19 cellular contexts compared by ENCODE assay signal in genomic region chr13:29260684-29261083, GRCh38.
A peak's percentile ranks its signal among the peaks of the same experiment; 100 is the strongest.
DNase-seq lines count a peak whose midpoint lies in the region; ATAC-seq lines count a peak whose summit lies in the region.
"Had no signal": no experiment of that assay in that cellular context is flagged by ENCODE, and none has a peak within 500 bp of the region (broad histone marks: within the 10 kb centered on the region; RNA-seq: fewer than 3 reads in every experiment).

No MANE protein-coding gene starts in this region.

- no peaks in the 10 kb centered on the region for H3K36me3 Mint-ChIP-seq in T-helper 17 cell (ENCODE audit: low read depth)
- H3K36me3 Mint-ChIP-seq in naive thymus-derived CD8-positive, alpha-beta T cell: peaks cover 0 to 7% (median 0%) of the 10 kb centered on the region in 3 donors
- H3K36me3 Mint-ChIP-seq: activated naive CD8-positive, alpha-beta T cell treated with anti-CD3 and anti-CD28 coated beads for 36 hours had no signal

- ATAC-seq in T-helper 17 cell (peak; percentile 39), GM18909 (IDR thresholded peaks at IDR 0.05; ENCODE audit: poor library complexity, unreplicated experiment) (no peak)
- ATAC-seq in naive thymus-derived CD8-positive, alpha-beta T cell: no peak

- H3K4me3 Mint-ChIP-seq in T-helper 17 cell: no peak overlapping the region
- H3K4me3 Mint-ChIP-seq in naive thymus-derived CD8-positive, alpha-beta T cell: no peak overlapping the region
- H3K4me3 Mint-ChIP-seq: activated naive CD8-positive, alpha-beta T cell treated with anti-CD3 and anti-CD28 coated beads for 36 hours; memory B cell had no signal

- peak; percentile 39 for DNase-seq in ELR (ENCODE audit: low read depth)
- DNase-seq in HK-2 (ENCODE audit: unreplicated experiment): peak; percentile 1
- DNase-seq in T-helper 17 cell: no peak
- DNase-seq in iPS-NIHi11 (ENCODE audit: low spot score): peak; percentile 17
- DNase-seq in naive thymus-derived CD8-positive, alpha-beta T cell: no peak
- no peak for DNase-seq in NCI-H226
- no peak for DNase-seq in A172 (ENCODE audit: low spot score)
- DNase-seq: activated CD4-positive, alpha-beta T cell treated with anti-CD3 and anti-CD28 coated beads, Interleukin-2, amount 50 U/mL, for 1 hour; activated naive CD8-positive, alpha-beta T cell treated with anti-CD3 and anti-CD28 coated beads for 36 hours; activated T-cell treated with anti-CD3 and anti-CD28 coated beads, Interleukin-2, amount 50 U/mL, for 1 hour; AML-193; caudate nucleus; foreskin fibroblast; NK-92 treated with Interleukin-12 subunit alpha and Interleukin-12 subunit beta, amount 100 ng/mL, for 24 hours; nucleus accumbens; SJCRH30; stimulated activated CD4-positive, alpha-beta T cell treated with anti-CD3 and anti-CD28 coated beads, Interleukin-4, amount 100 ng/mL, for 4 hours had no signal

- H3K9me3 ChIP-seq in T-helper 17 cell (ENCODE audit: control insufficient read depth, low read length, poor library complexity, severe bottlenecking): peaks cover 2% of the 10 kb centered on the region
- H3K9me3 ChIP-seq: SJCRH30 had no signal

- H3K27ac Mint-ChIP-seq in T-helper 17 cell: no peak overlapping the region
- no peak overlapping the region for H3K27ac Mint-ChIP-seq in naive thymus-derived CD8-positive, alpha-beta T cell
- H3K27ac Mint-ChIP-seq: activated naive CD8-positive, alpha-beta T cell treated with anti-CD3 and anti-CD28 coated beads for 36 hours; memory B cell had no signal

- peaks cover 3 to 12% (median 7%) of the 10 kb centered on the region in 9 donors for H3K9me3 Mint-ChIP-seq in naive thymus-derived CD8-positive, alpha-beta T cell
- H3K9me3 Mint-ChIP-seq: activated naive CD8-positive, alpha-beta T cell treated with anti-CD3 and anti-CD28 coated beads for 36 hours had no signal

- H3K4me1 Mint-ChIP-seq in T-helper 17 cell: no peaks in the 10 kb centered on the region
- no peaks in the 10 kb centered on the region for H3K4me1 Mint-ChIP-seq in naive thymus-derived CD8-positive, alpha-beta T cell
- H3K4me1 Mint-ChIP-seq: activated naive CD8-positive, alpha-beta T cell treated with anti-CD3 and anti-CD28 coated beads for 36 hours; memory B cell had no signal

- POLR2A ChIA-PET in naive thymus-derived CD8-positive, alpha-beta T cell (lab: Charles Lee): no interaction called here

- H3K27me3 Mint-ChIP-seq in T-helper 17 cell: peaks cover 10% of the 10 kb centered on the region
- H3K27me3 Mint-ChIP-seq in naive thymus-derived CD8-positive, alpha-beta T cell: peaks cover 3 to 28% (median 4%) of the 10 kb centered on the region in 5 donors

Comparison
In these comparisons a context has a peak if more than half of its experiments do, and no peak if none do; other contexts are left out.
1. DNase-seq: peak in ELR (single experiment), HK-2 (single experiment) and iPS-NIHi11 (single experiment); none in T-helper 17 cell (0 of 3), naive thymus-derived CD8-positive, alpha-beta T cell (0 of 10), NCI-H226 (single experiment) and A172 (single experiment).